11 cellular contexts compared by ENCODE assay signal in the genomic region with DNA sequence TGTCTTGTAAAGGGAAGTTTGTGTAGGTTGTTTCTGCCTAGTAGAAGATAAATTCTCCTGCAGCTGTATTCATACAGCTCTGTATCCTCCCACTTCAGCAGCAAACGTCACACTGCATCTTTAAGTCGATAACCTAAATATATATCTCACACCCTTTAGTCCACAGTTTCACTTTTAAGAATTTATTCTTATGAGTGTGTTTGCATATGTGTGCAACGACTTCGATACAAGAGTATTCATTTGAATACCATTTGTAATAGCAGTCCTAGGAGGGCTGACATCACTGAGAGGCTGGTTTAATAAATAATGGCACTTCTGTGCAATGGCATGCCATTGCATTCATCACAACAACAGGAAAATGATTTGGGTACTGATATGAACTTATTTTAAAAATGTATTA.
DNase-seq lines count a peak whose midpoint lies in the region; ATAC-seq and TF ChIP-seq lines count a peak whose summit lies in the region.
"Had no signal": no experiment of that assay in that cellular context is flagged by ENCODE, and none has a peak within 500 bp of the region (broad histone marks: within the 10 kb centered on the region; RNA-seq: fewer than 3 reads in every experiment).

No MANE protein-coding gene starts in this region.

- peaks cover 100% of the 10 kb centered on the region for H3K4me1 ChIP-seq in OCI-LY1 (ENCODE audit: insufficient read depth, low read length, severe bottlenecking)
- no peaks in the 10 kb centered on the region for H3K4me1 ChIP-seq in SJCRH30

- peak overlapping the region; percentile 98 for H3K27ac ChIP-seq in OCI-LY1 (ENCODE audit: low read depth, low read length, poor library complexity, severe bottlenecking)
- H3K27ac ChIP-seq in SJCRH30, result no peak overlapping the region
- H3K27ac ChIP-seq: VCaP had no signal

- ATAC-seq in GM18502 (IDR thresholded peaks at IDR 0.05; ENCODE audit: poor library complexity, unreplicated experiment) (peak; percentile 71), GM19467 (IDR thresholded peaks at IDR 0.05; ENCODE audit: unreplicated experiment) (peak; percentile 68), HG02981 (IDR thresholded peaks at IDR 0.05; ENCODE audit: unreplicated experiment) (peak; percentile 63)

- H3K4me3 ChIP-seq in OCI-LY1 (ENCODE audit: low read depth, low read length, poor library complexity, severe bottlenecking) (no peak overlapping the region), SJCRH30 (no peak overlapping the region)

- no peak overlapping the region for H2AFZ ChIP-seq in OCI-LY1 (ENCODE audit: low read length)

- H3F3A ChIP-seq in OCI-LY1 (ENCODE audit: insufficient read depth, low read length), result peaks cover 39% of the 10 kb centered on the region

- no peak for DNase-seq in SW 1271 (lab: John Stamatoyannopoulos, UW)
- no peak for DNase-seq in SJCRH30
- no peak for DNase-seq in dedifferentiated amniotic fluid mesenchymal stem cell (ENCODE audit: extremely low spot score)
- DNase-seq in hypothalamus (lab: John Stamatoyannopoulos, UW), result no peak
- DNase-seq: CD4-positive, CD25-positive, alpha-beta regulatory T cell; stimulated activated CD8-positive, alpha-beta memory T cell treated with anti-CD3 and anti-CD28 coated beads, Interleukin-4, amount 100 ng/mL, for 48 hours had no signal

- H3K9me3 ChIP-seq in OCI-LY1 (ENCODE audit: low read length), result no peaks in the 10 kb centered on the region
- H3K9me3 ChIP-seq in SJCRH30 (replicated peaks), result no peaks in the 10 kb centered on the region

- no peaks in the 10 kb centered on the region for H4K20me1 ChIP-seq in OCI-LY1 (ENCODE audit: insufficient read depth, low read length)

- H3K9ac ChIP-seq in OCI-LY1 (ENCODE audit: low read length), result peak overlapping the region; percentile 65

- no peak for TF ChIP-seq CTCF in OCI-LY1 (IDR thresholded peaks at IDR 0.05; ENCODE audit: low read length)

- H3K79me2 ChIP-seq in OCI-LY1 (ENCODE audit: insufficient read depth, low read length), result no peaks in the 10 kb centered on the region

- H3K27me3 ChIP-seq in OCI-LY1 (ENCODE audit: insufficient read depth, low read length) (no peaks in the 10 kb centered on the region), SJCRH30 (no peaks in the 10 kb centered on the region)

- H3K9me2 ChIP-seq in OCI-LY1 (ENCODE audit: low read depth, low read length), result no peaks in the 10 kb centered on the region

- H3K36me3 ChIP-seq in OCI-LY1 (ENCODE audit: insufficient read depth, low read length), result peaks cover 20% of the 10 kb centered on the region
- H3K36me3 ChIP-seq in SJCRH30, result no peaks in the 10 kb centered on the region

- H3K4me2 ChIP-seq in OCI-LY1 (ENCODE audit: low read length), result peak overlapping the region; percentile 47
